ENCODE assay signal across 20 cellular contexts in the genomic region with DNA sequence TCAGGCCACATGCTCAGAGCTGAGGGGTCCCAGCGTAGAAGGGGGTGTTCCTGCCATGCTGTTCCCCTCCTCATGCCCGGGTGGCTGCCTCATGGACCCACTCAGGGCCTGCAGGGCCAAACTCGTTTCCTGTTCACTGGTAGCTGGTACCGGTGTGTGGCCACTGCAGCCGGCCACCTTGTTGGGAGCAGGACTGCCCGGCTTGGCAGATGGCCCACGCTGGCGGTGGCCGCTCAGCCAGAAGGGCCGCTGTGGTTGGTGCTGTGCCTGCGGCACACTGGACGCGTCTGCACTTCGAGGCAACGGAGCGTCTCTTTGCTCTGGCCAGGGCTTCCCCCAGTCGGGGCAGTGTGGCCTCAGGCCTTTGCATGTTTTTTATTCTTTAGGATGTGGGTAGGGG. TPM values are rescaled to one million over a fixed set of nuclear protein-coding genes. Genes with fewer than 3 reads are reported as not detected.
A peak's percentile ranks its signal among the peaks of the same experiment; 100 is the strongest.
DNase-seq lines count a peak whose midpoint lies in the region; ATAC-seq and TF ChIP-seq lines count a peak whose summit lies in the region.
"Had no signal": no experiment of that assay in that cellular context is flagged by ENCODE, and none has a peak within 500 bp of the region (broad histone marks: within the 10 kb centered on the region; RNA-seq: fewer than 3 reads in every experiment).

No MANE protein-coding gene starts in this region.

- H3K27ac Mint-ChIP-seq in endodermal cell, result no peak overlapping the region
- H3K27ac Mint-ChIP-seq: HFFc6 had no signal

- H3K4me3 Mint-ChIP-seq in endodermal cell, result no peak overlapping the region
- H3K4me3 Mint-ChIP-seq: HFFc6 had no signal

- no peaks in the 10 kb centered on the region for H3K4me1 Mint-ChIP-seq in endodermal cell

- peak; percentile 46 for DNase-seq in CMK (ENCODE audit: low read depth)
- no peak for DNase-seq in RWPE1 (ENCODE audit: low spot score)
- DNase-seq in cerebellum (ENCODE audit: low spot score), result peak; percentile 67
- DNase-seq in NCI-H82 treated with DMSO at 0.1 percent for 48 hours (lab: John Stamatoyannopoulos, UW; ENCODE audit: unreplicated experiment), result no peak
- DNase-seq in endodermal cell, result no peak
- DNase-seq in HPDE6-E6E7 (ENCODE audit: extremely low spot score), result no peak
- DNase-seq: Calu3; CD4-positive, CD25-positive, alpha-beta regulatory T cell; DMS 273 treated with DMSO at 0.1 percent for 48 hours; DMS79; EL; GDM1; HCEC 1CT; HFFc6; KBM-7 had no signal

- no peaks in the 10 kb centered on the region for H3K27me3 Mint-ChIP-seq in endodermal cell (ENCODE audit: insufficient read depth)
- H3K27me3 Mint-ChIP-seq: CD4-positive, CD25-positive, alpha-beta regulatory T cell had no signal

- peak overlapping the region; percentile 39 for H3K9ac ChIP-seq in HUES6 (ENCODE audit: low read length)
- H3K9ac ChIP-seq in endodermal cell (ENCODE audit: extremely low read depth, low read length, poor library complexity, severe bottlenecking), result no peak overlapping the region

- no peak overlapping the region for H3K27ac ChIP-seq in HUES6 (ENCODE audit: low read depth, low read length)
- peak overlapping the region; percentile 13; the same call in 1 of the 2 replicates for H3K27ac ChIP-seq in RWPE1
- H3K27ac ChIP-seq in endodermal cell (ENCODE audit: low read depth, low read length), result no peak overlapping the region
- H3K27ac ChIP-seq: A549 had no signal

- H3K4me3 ChIP-seq in HUES6 (ENCODE audit: low read depth, low read length), result no peak overlapping the region
- H3K4me3 ChIP-seq in endodermal cell (ENCODE audit: low read length), result no peak overlapping the region
- H3K4me3 ChIP-seq: A549 had no signal

- CTCF ChIA-PET in RWPE1 (lab: Yijun Ruan, JAX), result no interaction called here

- H3K4me1 ChIP-seq in HUES6 (ENCODE audit: control insufficient read depth, insufficient read depth, low read length) (no peaks in the 10 kb centered on the region), endodermal cell (ENCODE audit: control insufficient read depth, insufficient read depth, low read length) (no peaks in the 10 kb centered on the region)
- H3K4me1 ChIP-seq: A549 had no signal

- H3K36me3 ChIP-seq in HUES6 (ENCODE audit: control insufficient read depth, insufficient read depth, low read length) (peaks cover 96% of the 10 kb centered on the region), endodermal cell (ENCODE audit: control insufficient read depth, insufficient read depth, low read length) (peaks cover 40% of the 10 kb centered on the region)

- ATAC-seq in GM21447 (IDR thresholded peaks at IDR 0.05; ENCODE audit: unreplicated experiment), result no peak
- ATAC-seq: A549 had no signal

- POLR2A ChIA-PET in RWPE1 (lab: Yijun Ruan, JAX; ENCODE audit: low non-redundant PET), result no interaction called here

- H3K27me3 ChIP-seq in HUES6 (ENCODE audit: control insufficient read depth, insufficient read depth, low read length) (no peaks in the 10 kb centered on the region), endodermal cell (ENCODE audit: control insufficient read depth, insufficient read depth, low read length, poor library complexity, severe bottlenecking) (no peaks in the 10 kb centered on the region)

- WGBS in endodermal cell (ENCODE audit: insufficient coverage in 1 of 2, insufficient read length in 1 of 2), 2 experiments, result 94% methylated on average over 4 to 17 of the region's 17 CpGs

- no peaks in the 10 kb centered on the region for H3K9me3 Mint-ChIP-seq in endodermal cell
- H3K9me3 Mint-ChIP-seq: CD4-positive, CD25-positive, alpha-beta regulatory T cell; HFFc6 had no signal

- peaks cover 43% of the 10 kb centered on the region for H3K36me3 Mint-ChIP-seq in endodermal cell (ENCODE audit: low read depth)

- H3K9me3 ChIP-seq in HUES6 (ENCODE audit: control insufficient read depth, insufficient read depth, low read depth, low read length) (no peaks in the 10 kb centered on the region), endodermal cell (ENCODE audit: control insufficient read depth, low read length) (no peaks in the 10 kb centered on the region)
- H3K9me3 ChIP-seq: A549 had no signal

- TF ChIP-seq CTCF in RWPE1 (conservative IDR thresholded peaks at IDR 0.05; ENCODE audit: low read depth) (no peak), endodermal cell (conservative IDR thresholded peaks at IDR 0.05) (no peak)

RNA-seq across cellular contexts. Expression of a gene that starts 10.0 kb away (rescaled TPM):
- total RNA-seq in cerebellum (2.7 TPM), endodermal cell (under 1 TPM in 1 of 2 donors, not detected in 1; 0.44 TPM)
- polyA plus RNA-seq in endodermal cell (2013, experiment 1 of 2), result 0.53 TPM
- polyA plus RNA-seq in endodermal cell (2013, experiment 2 of 2), result 0.46 TPM
- total RNA-seq: Calu3 had no signal
- polyA plus RNA-seq: BJ; CD4-positive, CD25-positive, alpha-beta regulatory T cell had no signal

RNA-seq across cellular contexts. Expression of a gene that starts 10.3 kb away (rescaled TPM):
- total RNA-seq in cerebellum (32.5 TPM), endodermal cell (100 to 1,000 TPM; 159 to 208 TPM)
- polyA plus RNA-seq in endodermal cell (2013, experiment 1 of 2), result 122 TPM
- polyA plus RNA-seq in endodermal cell (2013, experiment 2 of 2), result 97.6 TPM

RNA-seq across cellular contexts. Expression of a gene that starts 28.7 kb away (rescaled TPM):
- total RNA-seq in cerebellum, result 35.0 TPM
- 1 to 10 TPM in 1 of 2 donors, under 1 TPM in 1; 0.24 to 1.7 TPM for total RNA-seq in endodermal cell
- 51.9 TPM for polyA plus RNA-seq in endodermal cell (2013, experiment 1 of 2)
- 40.1 TPM for polyA plus RNA-seq in endodermal cell (2013, experiment 2 of 2)
- total RNA-seq: Calu3; CD4-positive, CD25-positive, alpha-beta regulatory T cell; H4; HFFc6 had no signal
- polyA plus RNA-seq: BJ; CD4-positive, CD25-positive, alpha-beta regulatory T cell had no signal

RNA-seq across cellular contexts. Expression of a gene that starts 47.2 kb away (rescaled TPM):
- not detected for total RNA-seq in cerebellum
- not detected for total RNA-seq in endodermal cell
- polyA plus RNA-seq in endodermal cell (2013, experiment 1 of 2), result 0.28 TPM
- 0.21 TPM for polyA plus RNA-seq in endodermal cell (2013, experiment 2 of 2)
- total RNA-seq: CD4-positive, CD25-positive, alpha-beta regulatory T cell; HFFc6 had no signal
- polyA plus RNA-seq: BJ; CD4-positive, CD25-positive, alpha-beta regulatory T cell had no signal

Comparison
In these comparisons a context has a peak if more than half of its experiments do, and no peak if none do; other contexts are left out.
1. DNase-seq: peak in CMK (single experiment) and cerebellum (single experiment); none in RWPE1 (single experiment), NCI-H82 treated with DMSO at 0.1 percent for 48 hours (single experiment), endodermal cell (single experiment) and HPDE6-E6E7 (single experiment).
2. RNA of a gene that starts 28.7 kb away (total RNA-seq): 35.0 TPM in cerebellum (single experiment); 0.24 to 1.7 TPM in endodermal cell; every median in the first group is over 10 times any median in the second.